In genomic region chr20:4795394-4795793, GRCh38 we compare ENCODE assay signal across 8 cellular contexts. TPM values are rescaled to one million over a fixed set of nuclear protein-coding genes. Genes with fewer than 3 reads are reported as not detected.
A peak's percentile ranks its signal among the peaks of the same experiment; 100 is the strongest.
DNase-seq lines count a peak whose midpoint lies in the region; ATAC-seq, FAIRE-seq and TF ChIP-seq lines count a peak whose summit lies in the region.

No MANE protein-coding gene starts in this region.

- peak; percentile 16 for DNase-seq in GF-D8 (lab: John Stamatoyannopoulos, UW)
- DNase-seq in RCC 7860 (ENCODE audit: low spot score) = peak; percentile 78
- DNase-seq in bronchial epithelial cell (ENCODE audit: low read depth) = peak; percentile 72
- peak; percentile 15 for DNase-seq in smooth muscle cell of the brain vasculature (ENCODE audit: low read depth, low spot score)
- no peak for DNase-seq in OCI-M2 (lab: John Stamatoyannopoulos, UW; ENCODE audit: unreplicated experiment)
- no peak for DNase-seq in NCI-H82 treated with DMSO at 0.1 percent for 48 hours (lab: John Stamatoyannopoulos, UW; ENCODE audit: unreplicated experiment)

- no peak for TF ChIP-seq CTCF in bronchial epithelial cell (IDR thresholded peaks at IDR 0.05; ENCODE audit: insufficient read depth, low read length, severe bottlenecking)

- H3K36me3 ChIP-seq in bronchial epithelial cell (ENCODE audit: control insufficient read depth, insufficient read depth, low read length) = no peaks in the 10 kb centered on the region

- no peak overlapping the region for H3K4me3 ChIP-seq in bronchial epithelial cell (ENCODE audit: low read depth, low read length)

- H3K27me3 ChIP-seq in bronchial epithelial cell (ENCODE audit: control insufficient read depth, insufficient read depth, low read length) = no peaks in the 10 kb centered on the region

- FAIRE-seq in RCC 7860 (lab: Jason Lieb, UNC) = peak; percentile 4
- no peak for FAIRE-seq in bronchial epithelial cell (lab: Jason Lieb, UNC)

- ATAC-seq in HG02678 (IDR thresholded peaks at IDR 0.05; ENCODE audit: unreplicated experiment) = peak; percentile 72
- ATAC-seq in GM18858 (IDR thresholded peaks at IDR 0.05; ENCODE audit: unreplicated experiment) = no peak

RNA-seq across cellular contexts. Expression of gene RASSF2, which starts 28.0 kb away (rescaled TPM):
- under 0.01 and 0.26 TPM in 2 replicates for total RNA-seq in bronchial epithelial cell

Comparison
In these comparisons a context has a peak if more than half of its experiments do, and no peak if none do; other contexts are left out.
1. DNase-seq: peak in GF-D8 (single experiment), RCC 7860 (single experiment), bronchial epithelial cell (single experiment) and smooth muscle cell of the brain vasculature (single experiment); none in OCI-M2 (single experiment) and NCI-H82 treated with DMSO at 0.1 percent for 48 hours (single experiment).